Comparison of ENCODE assay signal across 18 cellular contexts in the genomic region with DNA sequence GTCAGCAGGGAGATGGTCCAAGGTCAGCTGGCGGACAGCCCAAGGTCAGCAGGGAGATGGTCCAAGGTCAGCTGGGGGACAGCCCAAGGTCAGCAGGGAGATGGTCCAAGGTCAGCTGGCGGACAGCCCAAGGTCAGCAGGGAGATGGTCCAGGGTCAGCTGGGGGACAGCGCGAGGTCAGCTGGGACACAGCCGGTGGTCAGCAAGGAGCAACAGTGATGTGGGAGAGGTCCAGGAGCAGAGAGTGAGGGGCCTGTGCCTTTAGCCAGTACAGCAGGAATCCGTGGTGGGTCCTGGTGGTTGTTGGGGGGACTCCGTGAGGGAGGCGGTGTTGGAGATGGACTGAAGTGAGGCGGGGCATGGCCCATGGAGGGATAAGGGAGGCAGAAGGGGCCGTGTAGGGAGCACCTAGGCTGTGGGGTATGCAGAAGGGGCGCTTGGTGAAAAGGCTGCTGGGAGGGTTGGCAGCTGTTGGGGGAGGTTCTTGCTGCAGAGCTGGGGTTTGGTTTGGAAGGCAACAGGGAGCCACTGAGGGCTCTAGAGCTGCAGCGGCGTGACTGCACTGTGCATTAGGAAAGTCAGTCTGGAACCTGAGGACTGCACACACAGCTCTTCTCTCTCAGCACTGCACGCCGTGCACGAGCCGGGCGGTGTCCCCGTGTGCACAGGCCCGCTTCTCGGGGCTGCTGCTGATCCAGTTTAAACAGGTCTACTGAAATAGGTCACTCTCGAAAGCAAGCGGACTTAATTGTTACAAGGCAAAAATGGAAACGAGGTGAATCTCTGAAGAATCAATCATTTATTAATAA.
"Had no signal": no experiment of that assay in that cellular context is flagged by ENCODE, and none has a peak within 500 bp of the region (broad histone marks: within the 10 kb centered on the region; RNA-seq: fewer than 3 reads in every experiment).

No MANE protein-coding gene starts in this region.

- H3K27ac Mint-ChIP-seq: naive thymus-derived CD4-positive, alpha-beta T cell; nephron progenitor cell; stimulated activated memory B cell treated with anti-CD40 and anti-IgM and Interleukin-4, amounts not matched to agents 10 μg/mL and 1 μg/mL and 100 μg/mL, for 72 hours; stimulated activated naive CD8-positive, alpha-beta T cell treated with anti-CD3 and anti-CD28 coated beads, Interleukin-15, Interleukin-2, amounts not matched to agents 100 ng/mL and 50 ng/mL, for 24 hours had no signal

- H3K4me1 Mint-ChIP-seq: stimulated activated memory B cell treated with anti-CD40 and anti-IgM and Interleukin-4, amounts not matched to agents 10 μg/mL and 1 μg/mL and 100 μg/mL, for 72 hours had no signal

- H3K36me3 Mint-ChIP-seq: naive thymus-derived CD4-positive, alpha-beta T cell; stimulated activated memory B cell treated with anti-CD40 and anti-IgM and Interleukin-4, amounts not matched to agents 10 μg/mL and 1 μg/mL and 100 μg/mL, for 72 hours had no signal

- H3K79me2 ChIP-seq: hepatocyte had no signal

- H3K4me3 ChIP-seq: esophagus squamous epithelium, gastroesophageal sphincter, hepatocyte, tibial nerve, upper lobe of right lung, vagina had no signal

- H3K4me3 Mint-ChIP-seq: naive thymus-derived CD4-positive, alpha-beta T cell; nephron progenitor cell; stimulated activated memory B cell treated with anti-CD40 and anti-IgM and Interleukin-4, amounts not matched to agents 10 μg/mL and 1 μg/mL and 100 μg/mL, for 72 hours; stimulated activated naive CD8-positive, alpha-beta T cell treated with anti-CD3 and anti-CD28 coated beads, Interleukin-15, Interleukin-2, amounts not matched to agents 100 ng/mL and 50 ng/mL, for 24 hours had no signal

- H3K4me1 ChIP-seq: esophagus squamous epithelium, gastroesophageal sphincter, tibial nerve, upper lobe of right lung, vagina had no signal

- H3K27ac ChIP-seq: esophagus squamous epithelium, gastroesophageal sphincter, hepatocyte, tibial nerve, upper lobe of right lung, vagina had no signal

- H3K27me3 ChIP-seq: gastroesophageal sphincter, hepatocyte, tibial nerve, upper lobe of right lung, vagina had no signal

- H3K4me2 ChIP-seq: hepatocyte had no signal

- DNase-seq: dermis blood vessel endothelial cell; esophagus squamous epithelium; foreskin fibroblast; mammary epithelial cell; naive thymus-derived CD4-positive, alpha-beta T cell; nephron progenitor cell; stimulated activated CD4-positive, alpha-beta T cell treated with anti-CD3 and anti-CD28 coated beads, Interleukin-15, amount 100 ng/mL, for 24 hours; stimulated activated CD4-positive, alpha-beta T cell treated with anti-CD3 and anti-CD28 coated beads, Interleukin-1b, Interleukin-23, amount 100 ng/mL, for 48 hours; stimulated activated CD4-positive, alpha-beta T cell treated with anti-CD3 and anti-CD28 coated beads, Interleukin-4, amount 100 ng/mL, for 24 hours had no signal

- H3K9me3 ChIP-seq: esophagus squamous epithelium, gastroesophageal sphincter, tibial nerve, upper lobe of right lung, vagina had no signal

- FAIRE-seq: colon had no signal

- H3K36me3 ChIP-seq: esophagus squamous epithelium, gastroesophageal sphincter, tibial nerve, upper lobe of right lung, vagina had no signal

- ATAC-seq: gastroesophageal sphincter; naive thymus-derived CD4-positive, alpha-beta T cell; right cardiac atrium; stimulated activated memory B cell treated with anti-CD40 and anti-IgM and Interleukin-4, amounts not matched to agents 10 μg/mL and 1 μg/mL and 100 μg/mL, for 72 hours; upper lobe of right lung had no signal

- H3K9me3 Mint-ChIP-seq: naive thymus-derived CD4-positive, alpha-beta T cell; stimulated activated memory B cell treated with anti-CD40 and anti-IgM and Interleukin-4, amounts not matched to agents 10 μg/mL and 1 μg/mL and 100 μg/mL, for 72 hours; stimulated activated naive CD8-positive, alpha-beta T cell treated with anti-CD3 and anti-CD28 coated beads, Interleukin-15, Interleukin-2, amounts not matched to agents 100 ng/mL and 50 ng/mL, for 24 hours had no signal

- H2AFZ ChIP-seq: hepatocyte had no signal
